In genomic region chr4:74087481-74087880, GRCh38 we compare ENCODE assay signal across 20 cellular contexts. TPM values are rescaled to one million over a fixed set of nuclear protein-coding genes. Genes with fewer than 3 reads are reported as not detected.
"Had no signal": no experiment of that assay in that cellular context is flagged by ENCODE, and none has a peak within 500 bp of the region (broad histone marks: within the 10 kb centered on the region; RNA-seq: fewer than 3 reads in every experiment).

No MANE protein-coding gene starts in this region.

- H3K4me1 ChIP-seq: esophagus muscularis mucosa, right atrium auricular region, sigmoid colon had no signal

- ATAC-seq: left lobe of liver had no signal

- DNase-seq: cortex of kidney; dorsolateral prefrontal cortex; effector CD8-positive, alpha-beta T cell; head of caudate nucleus; posterior cingulate gyrus; sigmoid colon; stimulated activated CD4-positive, alpha-beta T cell treated with anti-CD3 and anti-CD28 coated beads, Interleukin-2, amount 100 ng/mL, for 24 hours; stimulated activated naive CD4-positive, alpha-beta T cell treated with Interleukin-2 at 50 U/mL for 16 hours; trophoblast cell had no signal

- H3K4me3 ChIP-seq: dorsolateral prefrontal cortex, esophagus muscularis mucosa, hepatocyte, right atrium auricular region, sigmoid colon, skin epidermis had no signal

- H3K27ac ChIP-seq: dorsolateral prefrontal cortex, epithelial cell of prostate, esophagus muscularis mucosa, hepatocyte, right atrium auricular region, sigmoid colon, skin epidermis had no signal

- H3K9me3 ChIP-seq: esophagus muscularis mucosa, right atrium auricular region, sigmoid colon had no signal

- FAIRE-seq: endometrium had no signal

- H3K36me3 ChIP-seq: esophagus muscularis mucosa, right atrium auricular region, sigmoid colon had no signal

- H3K9me3 Mint-ChIP-seq: central memory CD8-positive, alpha-beta T cell; nephron had no signal

- H2AFZ ChIP-seq: hepatocyte had no signal

- H3K36me3 Mint-ChIP-seq: mesothelial cell of epicardium had no signal

- H3K4me3 Mint-ChIP-seq: central memory CD8-positive, alpha-beta T cell; mesothelial cell of epicardium; nephron had no signal

- H3K27me3 ChIP-seq: dorsolateral prefrontal cortex, esophagus muscularis mucosa, hepatocyte, right atrium auricular region, sigmoid colon had no signal

- H3K4me2 ChIP-seq: hepatocyte had no signal

- H3K79me2 ChIP-seq: hepatocyte had no signal

- H3K27ac Mint-ChIP-seq: mesothelial cell of epicardium, nephron had no signal

- H3K4me1 Mint-ChIP-seq: central memory CD8-positive, alpha-beta T cell; nephron had no signal

RNA-seq across cellular contexts. Expression of gene CXCL3, which starts 49.0 kb away (rescaled TPM):
- total RNA-seq: left lobe of liver, urinary bladder had no signal
